In the genomic region with DNA sequence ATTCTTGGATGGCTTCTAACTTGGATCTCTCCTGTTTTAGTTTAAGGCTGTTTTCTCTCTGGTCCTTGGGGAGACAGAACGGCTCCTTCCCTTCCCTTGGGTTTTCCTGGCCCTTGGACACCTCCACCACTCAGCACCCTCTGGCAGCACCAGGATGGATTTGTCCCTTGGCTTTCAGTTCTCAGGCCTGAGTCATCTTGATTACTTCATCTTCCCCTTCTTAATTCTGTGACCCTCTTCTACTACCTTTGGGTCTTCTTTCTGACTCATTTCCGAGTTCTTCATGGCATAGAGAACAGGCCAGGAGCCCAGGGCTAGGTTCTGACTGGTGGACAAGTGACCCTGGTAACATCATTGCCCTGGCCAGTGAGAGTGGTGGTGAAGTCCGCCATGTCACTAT, we compare ENCODE assay signal across 1 cellular context.
TF ChIP-seq lines count a peak whose summit lies in the region.

No MANE protein-coding gene starts in this region.

TF ChIP-seq in WTC11, 78 proteins besides CTCF, POLR2A, EP300 and RAD21 (continued from another document):
- TF ChIP-seq, protein P1, sequence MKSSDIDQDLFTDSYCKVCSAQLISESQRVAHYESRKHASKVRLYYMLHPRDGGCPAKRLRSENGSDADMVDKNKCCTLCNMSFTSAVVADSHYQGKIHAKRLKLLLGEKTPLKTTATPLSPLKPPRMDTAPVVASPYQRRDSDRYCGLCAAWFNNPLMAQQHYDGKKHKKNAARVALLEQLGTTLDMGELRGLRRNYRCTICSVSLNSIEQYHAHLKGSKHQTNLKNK (CRISPR knock-in tag; IDR thresholded peaks at IDR 0.05) = no peak
- TF ChIP-seq SMAD4 (CRISPR knock-in tag; IDR thresholded peaks at IDR 0.05) = no peak
- no peak for TF ChIP-seq ESRRA (CRISPR knock-in tag; IDR thresholded peaks at IDR 0.05; ENCODE audit: borderline replicate concordance)
- TF ChIP-seq TCF7 (CRISPR knock-in tag; IDR thresholded peaks at IDR 0.05; ENCODE audit: low read depth) = no peak
- no peak for TF ChIP-seq ZNF121 (CRISPR knock-in tag; IDR thresholded peaks at IDR 0.05)
- TF ChIP-seq, protein P2, sequence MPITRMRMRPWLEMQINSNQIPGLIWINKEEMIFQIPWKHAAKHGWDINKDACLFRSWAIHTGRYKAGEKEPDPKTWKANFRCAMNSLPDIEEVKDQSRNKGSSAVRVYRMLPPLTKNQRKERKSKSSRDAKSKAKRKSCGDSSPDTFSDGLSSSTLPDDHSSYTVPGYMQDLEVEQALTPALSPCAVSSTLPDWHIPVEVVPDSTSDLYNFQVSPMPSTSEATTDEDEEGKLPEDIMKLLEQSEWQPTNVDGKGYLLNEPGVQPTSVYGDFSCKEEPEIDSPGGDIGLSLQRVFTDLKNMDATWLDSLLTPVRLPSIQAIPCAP (CRISPR knock-in tag; IDR thresholded peaks at IDR 0.05) = no peak
